ENCODE assay signal across 22 cellular contexts in the genomic region with DNA sequence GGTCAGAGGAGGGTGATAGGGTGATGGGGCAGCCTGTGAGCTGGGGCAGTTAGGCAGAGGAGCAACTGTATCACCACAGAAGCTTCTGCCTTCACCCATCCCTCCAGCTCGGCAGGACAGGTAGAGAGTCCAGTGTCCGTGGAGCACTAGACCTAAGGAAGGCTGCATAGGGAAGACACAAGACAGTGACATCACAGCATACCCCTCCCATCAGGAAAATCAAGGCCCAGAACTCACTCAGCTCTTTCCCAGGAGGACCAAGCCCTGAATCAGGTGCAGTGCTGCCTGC.
DNase-seq lines count a peak whose midpoint lies in the region; ATAC-seq lines count a peak whose summit lies in the region.
"Had no signal": no experiment of that assay in that cellular context is flagged by ENCODE, and none has a peak within 500 bp of the region (broad histone marks: within the 10 kb centered on the region; RNA-seq: fewer than 3 reads in every experiment).

No MANE protein-coding gene starts in this region.

- DNase-seq in activated naive CD4-positive, alpha-beta T cell treated with anti-CD3 and anti-CD28 coated beads for 36 hours: no peak
- no peak for DNase-seq in activated naive CD4-positive, alpha-beta T cell treated with anti-CD3 and anti-CD28 coated beads, Interleukin-2, amount 50 U/mL, for 16 hours
- no peak for DNase-seq in T-cell
- DNase-seq in central memory CD8-positive, alpha-beta T cell (ENCODE audit: low spot score in 2 of 2): no peak
- no peak for DNase-seq in stimulated activated naive CD8-positive, alpha-beta T cell treated with anti-CD3 and anti-CD28 coated beads, Interleukin-15, amount 100 ng/mL, for 72 hours
- no peak for DNase-seq in hepatic stellate cell (ENCODE audit: low spot score)
- DNase-seq in OCI-M2 (lab: John Stamatoyannopoulos, UW; ENCODE audit: unreplicated experiment): no peak
- DNase-seq: activated B cell treated with CpG ODN at 0.5 μM for 24 hours; activated CD8-positive, alpha-beta memory T cell treated with anti-CD3 and anti-CD28 coated beads, Interleukin-2, amount 10 ng/mL, durations not matched to agents 7 days and 5 days; activated effector memory CD4-positive, alpha-beta T cell treated with Interleukin-2 at 50 U/mL for 16 hours; aorta; effector CD4-positive, alpha-beta T cell; foreskin melanocyte; hippocampal formation; left ventricle myocardium superior; NCI-H2081 treated with DMSO at 0.1 percent for 48 hours; NCI-H510A; sigmoid colon; T1000 had no signal

- H3K4me3 Mint-ChIP-seq in activated naive CD4-positive, alpha-beta T cell treated with anti-CD3 and anti-CD28 coated beads for 36 hours: peak overlapping the region; percentile 7
- H3K4me3 Mint-ChIP-seq in T-cell: peak overlapping the region; percentile 0 to 58 (median 35)
- peak overlapping the region; percentile 55 for H3K4me3 Mint-ChIP-seq in central memory CD8-positive, alpha-beta T cell
- peak overlapping the region in 1 of 2 donors; percentile 46 for H3K4me3 Mint-ChIP-seq in stimulated activated naive CD8-positive, alpha-beta T cell treated with anti-CD3 and anti-CD28 coated beads, Interleukin-15, amount 100 ng/mL, for 72 hours
- H3K4me3 Mint-ChIP-seq: activated B cell treated with CpG ODN at 0.5 μM for 24 hours; activated CD8-positive, alpha-beta memory T cell treated with anti-CD3 and anti-CD28 coated beads, Interleukin-2, amount 10 ng/mL, durations not matched to agents 7 days and 5 days; mesothelial cell of epicardium; neural progenitor cell had no signal

- peak overlapping the region; percentile 83 for H3K27ac Mint-ChIP-seq in activated naive CD4-positive, alpha-beta T cell treated with anti-CD3 and anti-CD28 coated beads for 36 hours
- peak overlapping the region; percentile 81 to 94 for H3K27ac Mint-ChIP-seq in T-cell
- H3K27ac Mint-ChIP-seq in central memory CD8-positive, alpha-beta T cell (ENCODE audit: low read depth): peak overlapping the region; percentile 56
- peak overlapping the region; percentile 55 to 89 for H3K27ac Mint-ChIP-seq in stimulated activated naive CD8-positive, alpha-beta T cell treated with anti-CD3 and anti-CD28 coated beads, Interleukin-15, amount 100 ng/mL, for 72 hours
- H3K27ac Mint-ChIP-seq: activated B cell treated with CpG ODN at 0.5 μM for 24 hours, mesothelial cell of epicardium, neural progenitor cell had no signal

- intact Hi-C loops in activated naive CD4-positive, alpha-beta T cell treated with anti-CD3 and anti-CD28 coated beads for 36 hours (cut with micrococcal nuclease): loop anchor here (5.0 kb wide), 2 partner anchors 483 to 698 kb away; no protein-coding TSS in a partner anchor

- POLR2A ChIA-PET in T-cell (lab: Charles Lee): interaction anchor here in 1 of 2 donors (0.6 kb wide), 1 partner anchor 276 kb away, joined by 3 read pairs; no protein-coding TSS in a partner anchor

- CTCF ChIA-PET in activated naive CD4-positive, alpha-beta T cell treated with anti-CD3 and anti-CD28 coated beads for 36 hours (lab: Charles Lee): interaction anchor here (0.8 to 4.6 kb wide), 13 partner anchors 14 to 334 kb away, joined by 3 to 30 read pairs (median 6); no protein-coding TSS in a partner anchor
- CTCF ChIA-PET in T-cell (lab: Charles Lee): interaction anchor here in 1 of 2 donors (1.6 kb wide), 1 partner anchor 56 kb away, joined by 3 read pairs; no protein-coding TSS in a partner anchor

- no peaks in the 10 kb centered on the region for H3K27me3 Mint-ChIP-seq in activated naive CD4-positive, alpha-beta T cell treated with anti-CD3 and anti-CD28 coated beads for 36 hours (ENCODE audit: low read depth)
- peaks cover 0 to 3% of the 10 kb centered on the region in 2 donors for H3K27me3 Mint-ChIP-seq in T-cell
- peaks cover 9% of the 10 kb centered on the region for H3K27me3 Mint-ChIP-seq in central memory CD8-positive, alpha-beta T cell
- H3K27me3 Mint-ChIP-seq in stimulated activated naive CD8-positive, alpha-beta T cell treated with anti-CD3 and anti-CD28 coated beads, Interleukin-15, amount 100 ng/mL, for 72 hours: no peaks in the 10 kb centered on the region

- H3K36me3 Mint-ChIP-seq in activated naive CD4-positive, alpha-beta T cell treated with anti-CD3 and anti-CD28 coated beads for 36 hours (ENCODE audit: low read depth): no peaks in the 10 kb centered on the region
- H3K36me3 Mint-ChIP-seq in T-cell: no peaks in the 10 kb centered on the region
- peaks cover 2% of the 10 kb centered on the region for H3K36me3 Mint-ChIP-seq in central memory CD8-positive, alpha-beta T cell (ENCODE audit: insufficient read depth)
- H3K36me3 Mint-ChIP-seq: activated CD8-positive, alpha-beta memory T cell treated with anti-CD3 and anti-CD28 coated beads, Interleukin-2, amount 10 ng/mL, durations not matched to agents 7 days and 5 days; mesothelial cell of epicardium; neural progenitor cell had no signal

- no peaks in the 10 kb centered on the region for H3K9me3 Mint-ChIP-seq in activated naive CD4-positive, alpha-beta T cell treated with anti-CD3 and anti-CD28 coated beads for 36 hours
- no peaks in the 10 kb centered on the region for H3K9me3 Mint-ChIP-seq in T-cell
- no peaks in the 10 kb centered on the region for H3K9me3 Mint-ChIP-seq in central memory CD8-positive, alpha-beta T cell
- H3K9me3 Mint-ChIP-seq in stimulated activated naive CD8-positive, alpha-beta T cell treated with anti-CD3 and anti-CD28 coated beads, Interleukin-15, amount 100 ng/mL, for 72 hours: no peaks in the 10 kb centered on the region
- H3K9me3 Mint-ChIP-seq: activated B cell treated with CpG ODN at 0.5 μM for 24 hours, mesothelial cell of epicardium, neural progenitor cell had no signal

- ATAC-seq in T-cell (replicated peaks in 1 of 4) (no peak), HG03175 (IDR thresholded peaks at IDR 0.05; ENCODE audit: unreplicated experiment) (no peak)
- no peak for ATAC-seq in central memory CD8-positive, alpha-beta T cell (replicated peaks; ENCODE audit: extremely low read depth, poor library complexity, severe bottlenecking)
- no peak for ATAC-seq in stimulated activated naive CD8-positive, alpha-beta T cell treated with anti-CD3 and anti-CD28 coated beads, Interleukin-15, amount 100 ng/mL, for 72 hours
- ATAC-seq: activated CD8-positive, alpha-beta memory T cell treated with anti-CD3 and anti-CD28 coated beads, Interleukin-2, amount 10 ng/mL, durations not matched to agents 7 days and 5 days; left ventricle myocardium superior had no signal

- H3K4me1 Mint-ChIP-seq in activated naive CD4-positive, alpha-beta T cell treated with anti-CD3 and anti-CD28 coated beads for 36 hours (ENCODE audit: low read depth): peaks cover 33% of the 10 kb centered on the region
- peaks cover 29 to 41% (median 35%) of the 10 kb centered on the region in 3 donors for H3K4me1 Mint-ChIP-seq in T-cell
- H3K4me1 Mint-ChIP-seq in central memory CD8-positive, alpha-beta T cell: peaks cover 22% of the 10 kb centered on the region
- peaks cover 29% of the 10 kb centered on the region for H3K4me1 Mint-ChIP-seq in stimulated activated naive CD8-positive, alpha-beta T cell treated with anti-CD3 and anti-CD28 coated beads, Interleukin-15, amount 100 ng/mL, for 72 hours
- H3K4me1 Mint-ChIP-seq: activated B cell treated with CpG ODN at 0.5 μM for 24 hours, neural progenitor cell had no signal
